Comparison of ENCODE assay signal across 12 cellular contexts in the genomic region with DNA sequence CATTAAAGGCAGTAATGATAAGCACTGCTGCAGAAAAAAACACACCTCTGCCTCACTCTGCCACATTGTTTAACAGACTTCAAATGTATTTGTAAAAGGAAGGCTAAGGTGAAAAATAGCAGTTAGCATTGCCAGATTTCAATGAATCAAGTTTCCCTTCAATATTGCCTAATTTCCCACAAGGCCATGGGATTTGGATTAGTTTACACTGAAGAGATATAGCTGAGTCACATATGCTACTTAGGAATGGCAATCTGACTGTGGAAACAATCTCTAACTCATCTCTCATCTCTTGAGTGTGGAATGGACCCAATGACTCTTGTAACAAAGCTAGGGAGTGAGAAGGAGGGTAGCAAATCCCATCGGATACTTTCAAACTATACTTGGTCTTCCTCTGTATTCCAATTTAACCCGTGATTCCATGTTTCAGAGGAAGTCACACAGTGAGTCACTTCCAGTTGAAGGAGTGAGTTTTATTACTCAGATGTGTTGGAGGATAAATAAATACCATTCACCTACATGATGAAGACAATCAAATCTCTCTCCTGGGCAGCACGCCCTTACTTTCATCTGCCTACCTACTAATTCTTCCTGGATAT. TPM values are rescaled to one million over a fixed set of nuclear protein-coding genes. Genes with fewer than 3 reads are reported as not detected.
DNase-seq lines count a peak whose midpoint lies in the region; ATAC-seq and TF ChIP-seq lines count a peak whose summit lies in the region.
"Had no signal": no experiment of that assay in that cellular context is flagged by ENCODE, and none has a peak within 500 bp of the region (broad histone marks: within the 10 kb centered on the region; RNA-seq: fewer than 3 reads in every experiment).

No MANE protein-coding gene starts in this region.

- no peaks in the 10 kb centered on the region for H3K9me2 ChIP-seq in hepatocyte (replicated peaks; ENCODE audit: insufficient read depth)

- WGBS in hepatocyte (ENCODE audit: low lambda C conversion rate, missing lambda C conversion rate): 79% methylated on average over 3 of the region's 3 CpGs

- no peaks in the 10 kb centered on the region for H3K9me3 Mint-ChIP-seq in type B pancreatic cell
- no peaks in the 10 kb centered on the region for H3K9me3 Mint-ChIP-seq in activated naive CD8-positive, alpha-beta T cell treated with anti-CD3 and anti-CD28 coated beads, Interleukin-2, amount 50 U/mL, for 24 hours

- no peaks in the 10 kb centered on the region for H4K20me1 ChIP-seq in hepatocyte (ENCODE audit: insufficient read depth, poor library complexity, severe bottlenecking)

- DNase-seq in M059J (ENCODE audit: low read depth) (peak; percentile 69), brain microvascular endothelial cell (peak; percentile 43), hepatocyte (ENCODE audit: low spot score) (no peak), type B pancreatic cell (ENCODE audit: extremely low spot score, unreplicated experiment) (no peak), cortex of kidney (lab: John Stamatoyannopoulos, UW) (no peak), NCI-H146 treated with DMSO at 0.1 percent for 48 hours (lab: John Stamatoyannopoulos, UW; ENCODE audit: unreplicated experiment) (no peak)
- no peak for DNase-seq in activated naive CD8-positive, alpha-beta T cell treated with anti-CD3 and anti-CD28 coated beads, Interleukin-2, amount 50 U/mL, for 24 hours
- DNase-seq: DMS79, NCI-H2029, retina, uterus had no signal

- H3K27me3 ChIP-seq in brain microvascular endothelial cell (replicated peaks) (no peaks in the 10 kb centered on the region), hepatocyte (no peaks in the 10 kb centered on the region)
- H3K27me3 ChIP-seq: ascending aorta, uterus had no signal

- H3K4me2 ChIP-seq in hepatocyte: peak overlapping the region; percentile 7

- H3K36me3 Mint-ChIP-seq in type B pancreatic cell: peaks cover 8% of the 10 kb centered on the region
- no peaks in the 10 kb centered on the region for H3K36me3 Mint-ChIP-seq in activated naive CD8-positive, alpha-beta T cell treated with anti-CD3 and anti-CD28 coated beads, Interleukin-2, amount 50 U/mL, for 24 hours (ENCODE audit: low read depth)

- ATAC-seq in activated naive CD8-positive, alpha-beta T cell treated with anti-CD3 and anti-CD28 coated beads, Interleukin-2, amount 50 U/mL, for 24 hours: no peak

- peak overlapping the region; percentile 13 for H3K4me3 ChIP-seq in brain microvascular endothelial cell (ENCODE audit: low read depth, low read length)
- no peak overlapping the region for H3K4me3 ChIP-seq in hepatocyte
- H3K4me3 ChIP-seq: ascending aorta, uterus had no signal

- no peak overlapping the region for H2AFZ ChIP-seq in hepatocyte

- H3K36me3 ChIP-seq in brain microvascular endothelial cell (replicated peaks) (no peaks in the 10 kb centered on the region), hepatocyte (replicated peaks; ENCODE audit: insufficient read depth, low read depth) (no peaks in the 10 kb centered on the region)
- H3K36me3 ChIP-seq: ascending aorta, uterus had no signal

- peaks cover 75% of the 10 kb centered on the region for H3K79me2 ChIP-seq in hepatocyte

- peaks cover 15% of the 10 kb centered on the region for H3K4me1 ChIP-seq in hepatocyte (ENCODE audit: insufficient read depth)
- H3K4me1 ChIP-seq: uterus had no signal

- peak overlapping the region; percentile 74 for H3K27ac ChIP-seq in brain microvascular endothelial cell
- peak overlapping the region; percentile 30 for H3K27ac ChIP-seq in hepatocyte
- H3K27ac ChIP-seq: ascending aorta, uterus had no signal

- peaks cover 35% of the 10 kb centered on the region for H3K4me1 Mint-ChIP-seq in type B pancreatic cell (ENCODE audit: unreplicated experiment)
- peaks cover 11% of the 10 kb centered on the region for H3K4me1 Mint-ChIP-seq in activated naive CD8-positive, alpha-beta T cell treated with anti-CD3 and anti-CD28 coated beads, Interleukin-2, amount 50 U/mL, for 24 hours

- H3K27ac Mint-ChIP-seq in type B pancreatic cell: no peak overlapping the region
- no peak overlapping the region for H3K27ac Mint-ChIP-seq in activated naive CD8-positive, alpha-beta T cell treated with anti-CD3 and anti-CD28 coated beads, Interleukin-2, amount 50 U/mL, for 24 hours

- no peaks in the 10 kb centered on the region for H3K9me3 ChIP-seq in hepatocyte (ENCODE audit: low read depth)
- H3K9me3 ChIP-seq: ascending aorta, uterus had no signal

- in situ Hi-C loops in brain microvascular endothelial cell (cut with HindIII; ENCODE audit: low pct_ligation_motif_present, low sequenced_read_pairs): no loop called here

- H3K27me3 Mint-ChIP-seq in type B pancreatic cell: no peaks in the 10 kb centered on the region
- peaks cover 39% of the 10 kb centered on the region for H3K27me3 Mint-ChIP-seq in activated naive CD8-positive, alpha-beta T cell treated with anti-CD3 and anti-CD28 coated beads, Interleukin-2, amount 50 U/mL, for 24 hours

- TF ChIP-seq CTCF in brain microvascular endothelial cell (IDR thresholded peaks at IDR 0.05; ENCODE audit: low read depth, low read length, missing control alignments): no peak
- TF ChIP-seq CTCF in hepatocyte (IDR thresholded peaks at IDR 0.05; ENCODE audit: poor library complexity): no peak
- TF ChIP-seq CTCF in type B pancreatic cell (conservative IDR thresholded peaks at IDR 0.05): no peak

- H3K4me3 Mint-ChIP-seq in type B pancreatic cell: peak overlapping the region; percentile 18
- no peak overlapping the region for H3K4me3 Mint-ChIP-seq in activated naive CD8-positive, alpha-beta T cell treated with anti-CD3 and anti-CD28 coated beads, Interleukin-2, amount 50 U/mL, for 24 hours

RNA-seq across cellular contexts. Expression of a gene that starts 5.1 kb away (rescaled TPM):
- 1.6 and 3.8 TPM in 2 replicates for total RNA-seq in M059J (2014; rRNA removed; shearing (Covaris generic))
- total RNA-seq in hepatocyte (10.3 and 14.1 TPM in 2 replicates), type B pancreatic cell (ENCODE audit: low replicate concordance) (35.9 and 47.5 TPM in 2 replicates)
- 3.2 and 4.9 TPM in 2 replicates for polyA plus RNA-seq in hepatocyte

Comparison
In these comparisons a context has a peak if more than half of its experiments do, and no peak if none do; other contexts are left out.
1. DNase-seq: peak in M059J (single experiment) and brain microvascular endothelial cell (single experiment); none in hepatocyte (single experiment), type B pancreatic cell (single experiment), cortex of kidney (single experiment), NCI-H146 treated with DMSO at 0.1 percent for 48 hours (single experiment) and activated naive CD8-positive, alpha-beta T cell treated with anti-CD3 and anti-CD28 coated beads, Interleukin-2, amount 50 U/mL, for 24 hours (single experiment).